In genomic region chrX:386239-386767, GRCh38 we compare ENCODE assay signal across 8 cellular contexts. TPM values are rescaled to one million over a fixed set of nuclear protein-coding genes. Genes with fewer than 3 reads are reported as not detected.
DNase-seq lines count a peak whose midpoint lies in the region; ATAC-seq and TF ChIP-seq lines count a peak whose summit lies in the region.

No MANE protein-coding gene starts in this region.

- no peak overlapping the region for H4K8ac ChIP-seq in neuronal stem cell (ENCODE audit: low read depth, low read length)

- peak overlapping the region; percentile 75 for H3K14ac ChIP-seq in neuronal stem cell (ENCODE audit: low read length)

- DNase-seq in GM13977 (ENCODE audit: low spot score) (peak; percentile 65), SJSA1 (ENCODE audit: low read depth in 1 of 2, low spot score in 2 of 2) (no peak), neuronal stem cell (ENCODE audit: low spot score) (no peak), NCI-H2107 (lab: John Stamatoyannopoulos, UW) (no peak), NCI-H2171 (lab: John Stamatoyannopoulos, UW) (no peak), anterior cingulate cortex (lab: John Stamatoyannopoulos, UW) (no peak)

- peak overlapping the region; percentile 99 for H2BK5ac ChIP-seq in neuronal stem cell (ENCODE audit: low read length)

- H3K36me3 ChIP-seq in SJSA1 (peaks cover 7% of the 10 kb centered on the region), ectodermal cell (ENCODE audit: control insufficient read depth, insufficient read depth, low read length) (no peaks in the 10 kb centered on the region), neuronal stem cell (replicated peaks in 1 of 2; ENCODE audit: control insufficient read depth in 2 of 2, insufficient read depth in 2 of 2, low read length in 2 of 2) (peaks cover 0 to 11% of the 10 kb centered on the region in 2 donors)

- WGBS in ectodermal cell, 2 experiments, result 0 to 1% methylated on average over 57 of the region's 57 CpGs
- WGBS in neuronal stem cell (ENCODE audit: extremely low coverage in 2 of 2, insufficient read length in 2 of 2, insufficient replicate concordance in 1 of 2), 2 donors, result no CpG with 5 or more reads among the region's 57 CpGs

- H2BK120ac ChIP-seq in neuronal stem cell (ENCODE audit: low read depth, low read length), result peak overlapping the region; percentile 93

- no peak overlapping the region for H3K23ac ChIP-seq in neuronal stem cell (ENCODE audit: low read depth, low read length, poor library complexity)

- no peak overlapping the region for H2BK12ac ChIP-seq in neuronal stem cell (ENCODE audit: low read length)

- peak overlapping the region; percentile 24 for H3K18ac ChIP-seq in neuronal stem cell (ENCODE audit: low read length)

- H3K27me3 ChIP-seq in SJSA1 (replicated peaks) (no peaks in the 10 kb centered on the region), ectodermal cell (ENCODE audit: control insufficient read depth, insufficient read depth, low read length, poor library complexity, severe bottlenecking) (no peaks in the 10 kb centered on the region), neuronal stem cell (ENCODE audit: control insufficient read depth in 3 of 3, insufficient read depth in 3 of 3, low read depth in 1 of 3, low read length in 3 of 3) (no peaks in the 10 kb centered on the region)

- peak; percentile 38 for ATAC-seq in HG02642 (IDR thresholded peaks at IDR 0.05; ENCODE audit: poor library complexity, unreplicated experiment)

- H4K91ac ChIP-seq in neuronal stem cell (ENCODE audit: low read depth, low read length, poor library complexity), result no peak overlapping the region

- H3K4me3 ChIP-seq in SJSA1 (peak overlapping the region; percentile 90), ectodermal cell (ENCODE audit: insufficient read depth, low read depth, low read length) (peak overlapping the region; percentile 54), neuronal stem cell (ENCODE audit: low read length in 2 of 2) (peak overlapping the region; percentile 93 to 95)

- H2AFZ ChIP-seq in neuronal stem cell (ENCODE audit: low read length), result peak overlapping the region; percentile 100

- no peak overlapping the region for H3K4ac ChIP-seq in neuronal stem cell (ENCODE audit: low read length)

- H3K9me3 ChIP-seq in SJSA1 (replicated peaks) (no peaks in the 10 kb centered on the region), ectodermal cell (ENCODE audit: control insufficient read depth, low read length) (no peaks in the 10 kb centered on the region), neuronal stem cell (replicated peaks in 1 of 2; ENCODE audit: control insufficient read depth in 2 of 2, insufficient read depth in 1 of 2, low read depth in 1 of 2, low read length in 2 of 2) (no peaks in the 10 kb centered on the region)

- H2BK15ac ChIP-seq in neuronal stem cell (ENCODE audit: low read length), result no peak overlapping the region

- H3K4me1 ChIP-seq in SJSA1 (replicated peaks) (peaks cover 7% of the 10 kb centered on the region; the same call in 1 of the 2 replicates), ectodermal cell (ENCODE audit: control insufficient read depth, insufficient read depth, low read length) (no peaks in the 10 kb centered on the region), neuronal stem cell (ENCODE audit: control insufficient read depth in 2 of 2, insufficient read depth in 1 of 2, low read depth in 1 of 2, low read length in 2 of 2) (peaks cover 4 to 10% of the 10 kb centered on the region in 2 donors)

- H2AK5ac ChIP-seq in neuronal stem cell (ENCODE audit: low read depth, low read length), result peak overlapping the region; percentile 71

- H3K79me1 ChIP-seq in neuronal stem cell (ENCODE audit: low read depth, low read length), result no peaks in the 10 kb centered on the region

- no peak for TF ChIP-seq CTCF in GM13977 (IDR thresholded peaks at IDR 0.05; ENCODE audit: extremely low read depth, insufficient read depth, missing control alignments)

- in situ Hi-C loops in GM13977 (cut with MboI; ENCODE audit: low pct_unique_long_range_greater_than_20kb, low sequenced_read_pairs, unreplicated experiment), result no loop called here

- H3K27ac ChIP-seq in SJSA1, result peak overlapping the region; percentile 99
- H3K27ac ChIP-seq in ectodermal cell (ENCODE audit: insufficient read depth, low read depth, low read length, poor library complexity, severe bottlenecking), result no peak overlapping the region
- H3K27ac ChIP-seq in neuronal stem cell (replicated peaks; ENCODE audit: low read length), result no peak overlapping the region

- H3K4me2 ChIP-seq in neuronal stem cell (ENCODE audit: insufficient read depth, low read length, poor library complexity, severe bottlenecking), result peak overlapping the region; percentile 65

- H3K9ac ChIP-seq in neuronal stem cell (ENCODE audit: low read depth, low read length, poor library complexity), result peak overlapping the region; percentile 78

RNA-seq across cellular contexts. Expression of gene PPP2R3B, which starts 0.4 kb away (rescaled TPM):
- 23.8 and 28.3 TPM in 2 replicates for total RNA-seq in SJSA1 (2014; rRNA removed; shearing (Covaris generic))
- polyA plus RNA-seq in ectodermal cell (2013, experiment 1 of 4), result 64.4 TPM
- 55.3 TPM for polyA plus RNA-seq in ectodermal cell (2013, experiment 2 of 4)
- 69.1 TPM for polyA plus RNA-seq in ectodermal cell (2013, experiment 3 of 4)
- 77.5 TPM for polyA plus RNA-seq in ectodermal cell (2013, experiment 4 of 4)
- polyA plus RNA-seq in neuronal stem cell (2013, experiment 1 of 2), result 57.0 TPM
- 53.8 TPM for polyA plus RNA-seq in neuronal stem cell (2013, experiment 2 of 2)
